ENCODE assay signal across 9 cellular contexts in the genomic region with DNA sequence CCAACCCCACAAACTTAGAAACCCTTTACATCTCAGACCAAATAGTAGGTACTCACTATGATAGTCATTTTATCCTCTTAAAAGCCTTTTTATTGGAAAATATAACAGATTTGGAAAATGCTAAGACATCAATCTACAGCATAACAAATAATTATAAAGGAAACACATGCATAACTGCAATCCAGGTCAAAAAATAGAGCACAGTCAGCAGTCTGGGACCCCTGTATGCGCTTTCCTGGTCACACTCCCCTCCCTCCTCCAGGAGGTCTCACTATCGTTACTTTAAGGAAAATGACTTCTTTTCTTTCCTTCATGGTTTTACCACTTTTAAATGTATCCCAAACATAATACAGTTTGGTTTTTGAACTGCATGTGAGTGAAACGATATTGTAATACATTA. TPM values are rescaled to one million over a fixed set of nuclear protein-coding genes. Genes with fewer than 3 reads are reported as not detected.
"Had no signal": no experiment of that assay in that cellular context is flagged by ENCODE, and none has a peak within 500 bp of the region (broad histone marks: within the 10 kb centered on the region; RNA-seq: fewer than 3 reads in every experiment).

No MANE protein-coding gene starts in this region.

- H3K4me3 ChIP-seq: GM12878 had no signal

- DNase-seq: GDM1, GF-D8 had no signal

- FAIRE-seq: G401.6, GM12878, GM12891, GM12892, GM18507, GM19239 had no signal

- ATAC-seq: GM12878 had no signal

RNA-seq across cellular contexts. Expression of a gene that starts 44.3 kb away (rescaled TPM):
- total RNA-seq: G401 had no signal
